In the genomic region with DNA sequence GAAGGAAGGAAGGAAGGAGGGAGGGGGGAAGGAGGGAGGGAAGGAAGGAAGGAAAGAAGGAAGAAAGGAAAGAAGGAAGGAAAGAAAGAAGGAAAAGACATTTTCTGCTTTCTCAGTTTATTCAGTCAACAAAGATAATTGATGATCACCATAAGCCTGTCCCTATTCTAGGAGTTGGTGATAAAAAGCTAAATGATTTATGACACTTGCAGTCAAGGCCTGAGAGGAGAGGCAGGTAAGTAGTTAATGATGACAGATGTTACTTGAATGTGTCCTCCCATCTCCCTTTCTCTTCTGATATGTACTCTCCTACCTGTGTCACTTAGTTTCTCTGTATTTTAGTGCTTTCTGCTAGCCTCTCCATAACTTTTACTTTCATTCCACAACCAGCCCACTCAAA, we compare ENCODE assay signal across 20 cellular contexts.
"Had no signal": no experiment of that assay in that cellular context is flagged by ENCODE, and none has a peak within 500 bp of the region (broad histone marks: within the 10 kb centered on the region; RNA-seq: fewer than 3 reads in every experiment).

No MANE protein-coding gene starts in this region.

- H3K36me3 Mint-ChIP-seq: activated CD8-positive, alpha-beta memory T cell treated with anti-CD3 and anti-CD28 coated beads, Interleukin-2, amount 10 ng/mL, durations not matched to agents 7 days and 5 days; activated naive CD8-positive, alpha-beta T cell; brain; T-cell had no signal

- DNase-seq: activated CD4-positive, alpha-beta T cell treated with anti-CD3 and anti-CD28 coated beads for 48 hours; activated CD4-positive, alpha-beta T cell treated with anti-CD3 and anti-CD28 coated beads, Interleukin-2, amount 50 U/mL, for 4 hours; activated CD8-positive, alpha-beta memory T cell treated with anti-CD3 and anti-CD28 coated beads, Interleukin-2, amount 10 ng/mL, durations not matched to agents 7 days and 5 days; activated effector memory CD4-positive, alpha-beta T cell treated with Interleukin-2 at 50 U/mL for 16 hours; activated naive CD4-positive, alpha-beta T cell; activated T-cell treated with anti-CD3 and anti-CD28 coated beads, Interleukin-2, amount 50 U/mL, for 24 hours; amygdala; cortex of kidney; Karpas-422; MM.1S; NCI-H187 treated with DMSO at 0.1 percent for 48 hours; NCI-H345; NCI-H524; Peyer's patch; Right ventricle myocardium superior; T-cell had no signal

- ATAC-seq: activated CD8-positive, alpha-beta memory T cell treated with anti-CD3 and anti-CD28 coated beads, Interleukin-2, amount 10 ng/mL, durations not matched to agents 7 days and 5 days; K562; T-cell had no signal

- H3K27ac Mint-ChIP-seq: activated CD8-positive, alpha-beta memory T cell treated with anti-CD3 and anti-CD28 coated beads, Interleukin-2, amount 10 ng/mL, durations not matched to agents 7 days and 5 days; activated naive CD8-positive, alpha-beta T cell; activated T-cell treated with anti-CD3 and anti-CD28 coated beads, Interleukin-2, amount 50 U/mL, for 24 hours; activated T-helper 1 cell treated with anti-CD3 and anti-CD28 coated beads, Interleukin-12 subunit alpha, Interleukin-12 subunit beta, Interleukin-2, Interleukin-4 antibody, amounts not matched to agents 30 ng/mL and 10 ng/mL and 1 ng/mL, durations not matched to agents 14 hours and 24 hours and 36 hours; brain; T-cell had no signal

- H3K9me3 Mint-ChIP-seq: activated T-helper 1 cell treated with anti-CD3 and anti-CD28 coated beads, Interleukin-12 subunit alpha, Interleukin-12 subunit beta, Interleukin-2, Interleukin-4 antibody, amounts not matched to agents 30 ng/mL and 10 ng/mL and 1 ng/mL, durations not matched to agents 14 hours and 24 hours and 36 hours had no signal
